Comparison of ENCODE assay signal across 9 cellular contexts in genomic region chr9:115524467-115525059, GRCh38.
DNase-seq lines count a peak whose midpoint lies in the region; ATAC-seq, FAIRE-seq and TF ChIP-seq lines count a peak whose summit lies in the region.
"Had no signal": no experiment of that assay in that cellular context is flagged by ENCODE, and none has a peak within 500 bp of the region (broad histone marks: within the 10 kb centered on the region; RNA-seq: fewer than 3 reads in every experiment).

No MANE protein-coding gene starts in this region.

- 16% methylated on average over 3 of the region's 3 CpGs for WGBS in right cardiac atrium
- WGBS in small intestine, 3 donors: 19 to 20% (median 20%) methylated on average over 3 of the region's 3 CpGs

- POLR2A ChIA-PET in CD8-positive, alpha-beta T cell (lab: Charles Lee): no interaction called here

- no peaks in the 10 kb centered on the region for H3K9me3 Mint-ChIP-seq in CD8-positive, alpha-beta T cell
- H3K9me3 Mint-ChIP-seq: T-helper 1 cell treated with Interleukin-12 subunit alpha and Interleukin-12 subunit beta and Interleukin-4 antibody, amounts not matched to agents 30 μg/mL and 1 μg/mL, for 36 hours had no signal

- no peaks in the 10 kb centered on the region for H3K27me3 ChIP-seq in CD8-positive, alpha-beta T cell (ENCODE audit: insufficient read depth, low read length)
- H3K27me3 ChIP-seq in adipocyte (replicated peaks; ENCODE audit: control insufficient read depth, insufficient read depth, low read length): no peaks in the 10 kb centered on the region
- no peaks in the 10 kb centered on the region for H3K27me3 ChIP-seq in right cardiac atrium (ENCODE audit: control insufficient read depth, insufficient read depth)
- H3K27me3 ChIP-seq in small intestine (ENCODE audit: control insufficient read depth in 2 of 2, insufficient read depth in 2 of 2, low read length in 2 of 2): no peaks in the 10 kb centered on the region

- no peak overlapping the region for H3K27ac Mint-ChIP-seq in CD8-positive, alpha-beta T cell
- H3K27ac Mint-ChIP-seq: T-helper 1 cell treated with Interleukin-12 subunit alpha and Interleukin-12 subunit beta and Interleukin-4 antibody, amounts not matched to agents 30 μg/mL and 1 μg/mL, for 36 hours had no signal

- H3K4me3 Mint-ChIP-seq in CD8-positive, alpha-beta T cell: no peak overlapping the region
- H3K4me3 Mint-ChIP-seq: T-helper 1 cell treated with Interleukin-12 subunit alpha and Interleukin-12 subunit beta and Interleukin-4 antibody, amounts not matched to agents 30 μg/mL and 1 μg/mL, for 36 hours had no signal

- FAIRE-seq in small intestine (lab: Jason Lieb, UNC): no peak

- intact Hi-C loops in CD8-positive, alpha-beta T cell (cut with DNase I, micrococcal nuclease): loop anchor here (1.0 to 10.0 kb wide), 5 partner anchors 510 to 1117 kb away; partner anchors contain the start of gene TEX48 (in 1 of the 2)
- intact Hi-C loops in right cardiac atrium (cut with DNase I): loop anchor here in 2 of 4 donors (5.0 to 10.0 kb wide), 2 partner anchors 60 to 787 kb away; no protein-coding TSS in a partner anchor

- no peaks in the 10 kb centered on the region for H3K9me3 ChIP-seq in CD8-positive, alpha-beta T cell (ENCODE audit: low read length)
- H3K9me3 ChIP-seq in adipocyte (ENCODE audit: control insufficient read depth, low read length) (no peaks in the 10 kb centered on the region), right cardiac atrium (ENCODE audit: control insufficient read depth, low read length) (no peaks in the 10 kb centered on the region), small intestine (ENCODE audit: control insufficient read depth, low read depth) (no peaks in the 10 kb centered on the region)

- no peak for DNase-seq in CD8-positive, alpha-beta T cell
- DNase-seq in NCI-H2081 (lab: John Stamatoyannopoulos, UW) (peak; percentile 49 to 53), adipocyte (ENCODE audit: low read depth) (peak; percentile 85), right cardiac atrium (no peak), small intestine (peak; percentile 52)

- H3K4me1 ChIP-seq in CD8-positive, alpha-beta T cell (ENCODE audit: insufficient read depth, low read length): no peaks in the 10 kb centered on the region
- H3K4me1 ChIP-seq in adipocyte (ENCODE audit: control insufficient read depth, insufficient read depth, low read length) (peaks cover 25% of the 10 kb centered on the region), right cardiac atrium (ENCODE audit: control insufficient read depth, insufficient read depth, low read length) (peaks cover 2% of the 10 kb centered on the region), small intestine (ENCODE audit: control insufficient read depth in 2 of 2, insufficient read depth in 1 of 2, low read depth in 1 of 2, low read length in 1 of 2) (no peaks in the 10 kb centered on the region)

- H3K4me3 ChIP-seq in CD8-positive, alpha-beta T cell (ENCODE audit: low read depth, low read length): no peak overlapping the region
- H3K4me3 ChIP-seq in adipocyte (ENCODE audit: low read length) (no peak overlapping the region), right cardiac atrium (ENCODE audit: low read length) (no peak overlapping the region), small intestine (ENCODE audit: low read depth in 1 of 2, low read length in 2 of 2) (no peak overlapping the region)

- TF ChIP-seq CTCF in CD8-positive, alpha-beta T cell (IDR thresholded peaks at IDR 0.05): peak; percentile 40

- ATAC-seq in CD8-positive, alpha-beta T cell: no peak
- peak; percentile 66 for ATAC-seq in GM19351 (IDR thresholded peaks at IDR 0.05; ENCODE audit: unreplicated experiment)
- ATAC-seq in right cardiac atrium: peak; percentile 76 to 80
- ATAC-seq in HG03095 (IDR thresholded peaks at IDR 0.05; ENCODE audit: unreplicated experiment): no peak
- ATAC-seq in HG03378 (IDR thresholded peaks at IDR 0.05; ENCODE audit: unreplicated experiment): no peak

- peaks cover 22% of the 10 kb centered on the region for H3K27me3 Mint-ChIP-seq in CD8-positive, alpha-beta T cell (ENCODE audit: low read depth)

- no peaks in the 10 kb centered on the region for H3K36me3 Mint-ChIP-seq in CD8-positive, alpha-beta T cell

- H3K27ac ChIP-seq in CD8-positive, alpha-beta T cell (ENCODE audit: low read depth, low read length): no peak overlapping the region
- H3K27ac ChIP-seq in right cardiac atrium (ENCODE audit: low read length): no peak overlapping the region
- H3K27ac ChIP-seq in small intestine (ENCODE audit: low read depth in 1 of 2, low read length in 1 of 2): no peak overlapping the region

- no peaks in the 10 kb centered on the region for H3K36me3 ChIP-seq in CD8-positive, alpha-beta T cell (ENCODE audit: insufficient read depth, low read length)
- H3K36me3 ChIP-seq in adipocyte (ENCODE audit: control insufficient read depth, insufficient read depth, low read length, severe bottlenecking) (no peaks in the 10 kb centered on the region), small intestine (ENCODE audit: control insufficient read depth in 2 of 2, insufficient read depth in 2 of 2, low read length in 2 of 2) (no peaks in the 10 kb centered on the region)

- no peaks in the 10 kb centered on the region for H3K4me1 Mint-ChIP-seq in CD8-positive, alpha-beta T cell (ENCODE audit: low read depth)

- CTCF ChIA-PET in CD8-positive, alpha-beta T cell (lab: Charles Lee): interaction anchor here (0.9 to 1.4 kb wide), 2 partner anchors 844 to 862 kb away, joined by 3 to 4 read pairs; no protein-coding TSS in a partner anchor

- H3K9ac ChIP-seq in adipocyte (ENCODE audit: low read length): peak overlapping the region; percentile 42

Comparison
In these comparisons a context has a peak if more than half of its experiments do, and no peak if none do; other contexts are left out.
1. ATAC-seq: peak in GM19351 (single experiment) and right cardiac atrium (2 of 2); none in CD8-positive, alpha-beta T cell (single experiment), HG03095 (single experiment) and HG03378 (single experiment).
2. DNase-seq: peak in NCI-H2081 (2 of 2), adipocyte (single experiment) and small intestine (single experiment); none in CD8-positive, alpha-beta T cell (0 of 7) and right cardiac atrium (0 of 3).